In genomic region chr7:100430450-100431285, GRCh38 we compare ENCODE assay signal across 9 cellular contexts. TPM values are rescaled to one million over a fixed set of nuclear protein-coding genes. Genes with fewer than 3 reads are reported as not detected.
DNase-seq lines count a peak whose midpoint lies in the region; ATAC-seq and TF ChIP-seq lines count a peak whose summit lies in the region.
"Had no signal": no experiment of that assay in that cellular context is flagged by ENCODE, and none has a peak within 500 bp of the region (broad histone marks: within the 10 kb centered on the region; RNA-seq: fewer than 3 reads in every experiment).

No MANE protein-coding gene starts in this region.

- H3K4me1 ChIP-seq in A673 (ENCODE audit: insufficient read depth, low read length, poor library complexity, severe bottlenecking): peaks cover 23% of the 10 kb centered on the region
- peaks cover 4% of the 10 kb centered on the region for H3K4me1 ChIP-seq in HEK293 (ENCODE audit: control insufficient read depth, insufficient read depth, low read length)

- CTCF ChIA-PET in A673 (lab: Charles Lee) (no interaction called here), HEK293 (lab: Yijun Ruan, JAX) (no interaction called here)

- peaks cover 41% of the 10 kb centered on the region for H3K36me3 ChIP-seq in A673 (ENCODE audit: insufficient read depth, low read length, poor library complexity, severe bottlenecking)
- peaks cover 4 to 48% of the 10 kb centered on the region in 2 experiments; a peak in 2 of 3 replicates for H3K36me3 ChIP-seq in HEK293 (ENCODE audit: control insufficient read depth in 2 of 2, insufficient read depth in 1 of 2, low read length in 2 of 2)

- H3K27me3 Mint-ChIP-seq in nephron (ENCODE audit: low read depth): no peaks in the 10 kb centered on the region

- H3K4me1 Mint-ChIP-seq in nephron: peaks cover 42% of the 10 kb centered on the region

- H3K4me3 Mint-ChIP-seq in nephron: peak overlapping the region; percentile 86 to 95 (median 91)

- H3K27ac ChIP-seq in A673 (ENCODE audit: low read depth, low read length, poor library complexity, severe bottlenecking) (peak overlapping the region; percentile 99), HEK293 (ENCODE audit: extremely low read depth, low read depth, low read length) (peak overlapping the region; percentile 97), epithelial cell of prostate (peak overlapping the region; percentile 96)

- peak overlapping the region; percentile 81 to 98 (median 97) for H3K27ac Mint-ChIP-seq in nephron

- BruUV-seq in A673 (replicated peaks; lab: Mats Ljungman, UMichigan): no TSS peak

- POLR2A ChIA-PET in A673 (lab: Charles Lee; ENCODE audit: low non-redundant PET) (interaction anchor here (0.6 to 0.7 kb wide), 2 partner anchors 33 to 282 kb away, joined by 3 to 4 read pairs; partner anchors contain the start of gene LAMTOR4), HEK293 (lab: Yijun Ruan, JAX) (interaction anchor here (0.5 to 3.3 kb wide), 12 partner anchors 15 to 444 kb away, joined by 3 to 39 read pairs (median 7); partner anchors contain the start of genes EPHB4, FBXO24, LAMTOR4 and LRCH4)

- H3K4me3 ChIP-seq in A673 (ENCODE audit: low read depth, low read length, poor library complexity, severe bottlenecking) (peak overlapping the region; percentile 93), HEK293 (ENCODE audit: low read depth, low read length) (peak overlapping the region; percentile 83)

- no peak for ATAC-seq in HG02870 (IDR thresholded peaks at IDR 0.05; ENCODE audit: unreplicated experiment)
- no peak for ATAC-seq in HG02885 (IDR thresholded peaks at IDR 0.05; ENCODE audit: poor library complexity, unreplicated experiment)

- no peaks in the 10 kb centered on the region for H3K9me3 Mint-ChIP-seq in nephron

- peaks cover 4% of the 10 kb centered on the region for H3K9me3 ChIP-seq in A673 (ENCODE audit: low read depth, low read length, poor library complexity, severe bottlenecking)
- H3K9me3 ChIP-seq in HEK293 (ENCODE audit: control insufficient read depth, insufficient read depth, low read depth, low read length): no peaks in the 10 kb centered on the region

- TF ChIP-seq CTCF in A673 (conservative IDR thresholded peaks at IDR 0.05; ENCODE audit: low read depth, low read length): no peak
- TF ChIP-seq CTCF in HEK293 (tag by site-specific recombination; IDR thresholded peaks at IDR 0.05): no peak
- no peak for TF ChIP-seq CTCF in nephron (IDR thresholded peaks at IDR 0.05; ENCODE audit: unreplicated experiment in 3 of 3)

- peaks cover 38% of the 10 kb centered on the region for H3K36me3 Mint-ChIP-seq in nephron (ENCODE audit: low read depth)

- DNase-seq in A673 (ENCODE audit: low spot score) (no peak), epithelial cell of prostate (ENCODE audit: low read depth, low spot score) (no peak), NCI-H1105 (lab: John Stamatoyannopoulos, UW) (no peak)
- peak; percentile 26 to 42 for DNase-seq in activated CD4-positive, alpha-beta T cell treated with anti-CD3 and anti-CD28 coated beads, Interleukin-2, amount 50 U/mL, for 4 hours

- no peaks in the 10 kb centered on the region for H3K27me3 ChIP-seq in A673 (replicated peaks; ENCODE audit: insufficient read depth, low read depth, low read length, poor library complexity)

- intact Hi-C loops in A673 (cut with micrococcal nuclease; ENCODE audit: unreplicated experiment): no loop called here

TF ChIP-seq in HEK293, 187 proteins besides CTCF, POLR2A, EP300 and RAD21:
- TF ChIP-seq ZNF600 (tag by site-specific recombination; IDR thresholded peaks at IDR 0.05) (peak; percentile 10; the same call in 1 of the 2 replicates), ZNF138 (tag by site-specific recombination; IDR thresholded peaks at IDR 0.05; ENCODE audit: borderline replicate concordance) (no peak), ZNF560 (tag by site-specific recombination; IDR thresholded peaks at IDR 0.05; ENCODE audit: borderline replicate concordance) (no peak), ZNF449 (tag by site-specific recombination; IDR thresholded peaks at IDR 0.05) (no peak)
- TF ChIP-seq, protein P1, sequence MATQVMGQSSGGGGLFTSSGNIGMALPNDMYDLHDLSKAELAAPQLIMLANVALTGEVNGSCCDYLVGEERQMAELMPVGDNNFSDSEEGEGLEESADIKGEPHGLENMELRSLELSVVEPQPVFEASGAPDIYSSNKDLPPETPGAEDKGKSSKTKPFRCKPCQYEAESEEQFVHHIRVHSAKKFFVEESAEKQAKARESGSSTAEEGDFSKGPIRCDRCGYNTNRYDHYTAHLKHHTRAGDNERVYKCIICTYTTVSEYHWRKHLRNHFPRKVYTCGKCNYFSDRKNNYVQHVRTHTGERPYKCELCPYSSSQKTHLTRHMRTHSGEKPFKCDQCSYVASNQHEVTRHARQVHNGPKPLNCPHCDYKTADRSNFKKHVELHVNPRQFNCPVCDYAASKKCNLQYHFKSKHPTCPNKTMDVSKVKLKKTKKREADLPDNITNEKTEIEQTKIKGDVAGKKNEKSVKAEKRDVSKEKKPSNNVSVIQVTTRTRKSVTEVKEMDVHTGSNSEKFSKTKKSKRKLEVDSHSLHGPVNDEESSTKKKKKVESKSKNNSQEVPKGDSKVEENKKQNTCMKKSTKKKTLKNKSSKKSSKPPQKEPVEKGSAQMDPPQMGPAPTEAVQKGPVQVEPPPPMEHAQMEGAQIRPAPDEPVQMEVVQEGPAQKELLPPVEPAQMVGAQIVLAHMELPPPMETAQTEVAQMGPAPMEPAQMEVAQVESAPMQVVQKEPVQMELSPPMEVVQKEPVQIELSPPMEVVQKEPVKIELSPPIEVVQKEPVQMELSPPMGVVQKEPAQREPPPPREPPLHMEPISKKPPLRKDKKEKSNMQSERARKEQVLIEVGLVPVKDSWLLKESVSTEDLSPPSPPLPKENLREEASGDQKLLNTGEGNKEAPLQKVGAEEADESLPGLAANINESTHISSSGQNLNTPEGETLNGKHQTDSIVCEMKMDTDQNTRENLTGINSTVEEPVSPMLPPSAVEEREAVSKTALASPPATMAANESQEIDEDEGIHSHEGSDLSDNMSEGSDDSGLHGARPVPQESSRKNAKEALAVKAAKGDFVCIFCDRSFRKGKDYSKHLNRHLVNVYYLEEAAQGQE (tag by site-specific recombination; IDR thresholded peaks at IDR 0.05): peak; percentile 70
TF ChIP-seq in HEK293: peak in this region for 2.

RNA-seq across cellular contexts. Expression of gene MEPCE, which starts 1.0 kb away (rescaled TPM):
- total RNA-seq in A673 (2021): 65.3 and 85.9 TPM in 2 replicates

RNA-seq across cellular contexts. Expression of gene ZCWPW1, which starts 2.2 kb away (rescaled TPM):
- total RNA-seq in A673 (2021): 0.45 and 1.1 TPM in 2 replicates

RNA-seq across cellular contexts. Expression of gene PPP1R35, which starts 5.6 kb away (rescaled TPM):
- total RNA-seq in A673 (2021): 27.3 and 37.3 TPM in 2 replicates

RNA-seq across cellular contexts. Expression of gene SPACDR, which starts 33.4 kb away (rescaled TPM):
- total RNA-seq in A673 (2021): 2.9 and 3.9 TPM in 2 replicates
- total RNA-seq: glomerular endothelial cell had no signal

RNA-seq across cellular contexts. Expression of gene TSC22D4, which starts 48.3 kb away (rescaled TPM):
- 69.0 and 71.0 TPM in 2 replicates for total RNA-seq in A673 (2021)

Comparison
In these comparisons a context has a peak if more than half of its experiments do, and no peak if none do; other contexts are left out.
1. DNase-seq: peak in activated CD4-positive, alpha-beta T cell treated with anti-CD3 and anti-CD28 coated beads, Interleukin-2, amount 50 U/mL, for 4 hours (2 of 2); none in A673 (single experiment), epithelial cell of prostate (single experiment) and NCI-H1105 (single experiment).
2. Peak in every context shown above with its lines, with median percentiles within 50 percentile points of each other: H3K27ac ChIP-seq.